Comparison of ENCODE assay signal across 8 cellular contexts in the genomic region with DNA sequence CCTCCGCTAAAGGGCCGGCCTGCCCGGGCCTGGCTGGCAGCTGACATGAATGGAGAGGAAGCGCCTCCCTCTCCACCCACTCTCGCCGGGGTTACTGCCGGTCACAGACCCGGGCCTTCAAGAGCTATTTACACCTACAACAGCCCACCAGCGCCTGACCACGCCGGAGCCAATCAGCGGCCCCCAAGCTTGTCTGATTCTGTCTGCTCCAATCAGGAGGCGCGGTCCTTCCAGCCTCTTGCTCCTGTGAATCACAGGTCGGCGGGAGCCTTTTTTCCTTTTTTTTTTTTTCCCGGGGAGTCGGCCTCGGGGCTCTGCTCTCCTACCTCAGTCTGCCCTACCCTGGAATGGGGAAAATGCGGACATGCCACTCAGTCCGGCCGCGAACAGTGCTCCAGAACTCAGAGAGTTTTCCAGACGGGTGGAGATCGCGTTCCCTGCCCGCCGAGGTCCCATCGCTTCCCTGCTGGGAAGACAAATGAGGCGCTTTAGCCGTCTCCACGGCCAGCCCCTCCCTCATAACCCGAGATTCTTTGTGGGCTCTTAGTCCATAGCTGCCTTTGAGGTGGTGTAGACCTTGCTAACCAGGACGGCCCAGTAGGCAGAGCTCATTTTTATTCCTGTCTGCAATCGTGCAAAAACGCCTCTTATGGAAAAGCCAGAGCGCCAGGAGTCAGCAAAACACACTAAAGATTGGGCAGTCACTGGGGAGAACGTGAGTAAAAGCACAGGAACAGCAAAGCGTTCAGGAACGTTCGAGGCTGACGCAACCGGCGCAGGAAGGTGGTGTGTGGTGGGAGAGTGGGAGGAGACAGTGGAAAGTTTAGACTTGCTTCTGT. TPM values are rescaled to one million over a fixed set of nuclear protein-coding genes. Genes with fewer than 3 reads are reported as not detected.
A peak's percentile ranks its signal among the peaks of the same experiment; 100 is the strongest.
DNase-seq lines count a peak whose midpoint lies in the region; ATAC-seq and TF ChIP-seq lines count a peak whose summit lies in the region.

No MANE protein-coding gene starts in this region.

- H3K36me3 Mint-ChIP-seq in activated T-helper 17 cell treated with anti-CD3 and anti-CD28 coated beads, Interleukin-2, amount 50 U/mL, for 72 hours (ENCODE audit: low read depth) = peaks cover 4% of the 10 kb centered on the region
- H3K36me3 Mint-ChIP-seq in naive thymus-derived CD8-positive, alpha-beta T cell = no peaks in the 10 kb centered on the region
- peaks cover 0 to 4% of the 10 kb centered on the region in 2 donors for H3K36me3 Mint-ChIP-seq in stimulated activated naive B cell treated with anti-CD40 and anti-IgM and Interleukin-4, amounts not matched to agents 10 μg/mL and 1 μg/mL and 100 μg/mL, for 72 hours

- DNase-seq in EL = peak; percentile 100
- peak; percentile 79 for DNase-seq in GOT3 (lab: John Stamatoyannopoulos, UW)
- DNase-seq in LHCN-M2 (ENCODE audit: low read depth) = peak; percentile 99
- peak; percentile 100 for DNase-seq in RKO (ENCODE audit: low spot score)
- peak; percentile 99 for DNase-seq in fibroblast of pulmonary artery (ENCODE audit: low read depth)
- peak; percentile 65 to 91 (median 81) for DNase-seq in naive thymus-derived CD8-positive, alpha-beta T cell
- DNase-seq in stimulated activated naive B cell treated with anti-CD40 and anti-IgM and Interleukin-4, amounts not matched to agents 10 μg/mL and 1 μg/mL and 100 μg/mL, for 72 hours = peak; percentile 91

- POLR2A ChIA-PET in naive thymus-derived CD8-positive, alpha-beta T cell (lab: Charles Lee) = interaction anchor here (0.6 to 1.7 kb wide), 6 partner anchors 8 to 972 kb away, joined by 3 to 13 read pairs (median 3); partner anchors contain the start of genes BLOC1S2, HIF1AN and SCD

- TF ChIP-seq CTCF in fibroblast of pulmonary artery (IDR thresholded peaks at IDR 0.05; ENCODE audit: low read length, missing control alignments) = no peak

- peak overlapping the region; percentile 61 for H3K4me3 ChIP-seq in fibroblast of pulmonary artery (replicated peaks; ENCODE audit: low read depth, low read length)

- H3K4me3 Mint-ChIP-seq in activated T-helper 17 cell treated with anti-CD3 and anti-CD28 coated beads, Interleukin-2, amount 50 U/mL, for 72 hours = no peak overlapping the region
- H3K4me3 Mint-ChIP-seq in naive thymus-derived CD8-positive, alpha-beta T cell = no peak overlapping the region
- H3K4me3 Mint-ChIP-seq in stimulated activated naive B cell treated with anti-CD40 and anti-IgM and Interleukin-4, amounts not matched to agents 10 μg/mL and 1 μg/mL and 100 μg/mL, for 72 hours = no peak overlapping the region

- H3K4me1 Mint-ChIP-seq in activated T-helper 17 cell treated with anti-CD3 and anti-CD28 coated beads, Interleukin-2, amount 50 U/mL, for 72 hours = peaks cover 13% of the 10 kb centered on the region
- peaks cover 17 to 41% (median 39%) of the 10 kb centered on the region in 4 donors for H3K4me1 Mint-ChIP-seq in naive thymus-derived CD8-positive, alpha-beta T cell
- H3K4me1 Mint-ChIP-seq in stimulated activated naive B cell treated with anti-CD40 and anti-IgM and Interleukin-4, amounts not matched to agents 10 μg/mL and 1 μg/mL and 100 μg/mL, for 72 hours = peaks cover 19 to 23% of the 10 kb centered on the region in 2 donors

- peak; percentile 88 for ATAC-seq in activated T-helper 17 cell treated with anti-CD3 and anti-CD28 coated beads, Interleukin-2, amount 50 U/mL, for 72 hours (replicated peaks)
- ATAC-seq in naive thymus-derived CD8-positive, alpha-beta T cell = peak; percentile 82 to 88
- peak; percentile 91 to 93 for ATAC-seq in stimulated activated naive B cell treated with anti-CD40 and anti-IgM and Interleukin-4, amounts not matched to agents 10 μg/mL and 1 μg/mL and 100 μg/mL, for 72 hours (replicated peaks)

- no peak overlapping the region for H3K27ac Mint-ChIP-seq in activated T-helper 17 cell treated with anti-CD3 and anti-CD28 coated beads, Interleukin-2, amount 50 U/mL, for 72 hours
- no peak overlapping the region for H3K27ac Mint-ChIP-seq in naive thymus-derived CD8-positive, alpha-beta T cell
- H3K27ac Mint-ChIP-seq in stimulated activated naive B cell treated with anti-CD40 and anti-IgM and Interleukin-4, amounts not matched to agents 10 μg/mL and 1 μg/mL and 100 μg/mL, for 72 hours = no peak overlapping the region

- no peaks in the 10 kb centered on the region for H3K27me3 Mint-ChIP-seq in activated T-helper 17 cell treated with anti-CD3 and anti-CD28 coated beads, Interleukin-2, amount 50 U/mL, for 72 hours
- H3K27me3 Mint-ChIP-seq in naive thymus-derived CD8-positive, alpha-beta T cell = no peaks in the 10 kb centered on the region
- no peaks in the 10 kb centered on the region for H3K27me3 Mint-ChIP-seq in stimulated activated naive B cell treated with anti-CD40 and anti-IgM and Interleukin-4, amounts not matched to agents 10 μg/mL and 1 μg/mL and 100 μg/mL, for 72 hours

- H3K9me3 Mint-ChIP-seq in activated T-helper 17 cell treated with anti-CD3 and anti-CD28 coated beads, Interleukin-2, amount 50 U/mL, for 72 hours = no peaks in the 10 kb centered on the region
- no peaks in the 10 kb centered on the region for H3K9me3 Mint-ChIP-seq in naive thymus-derived CD8-positive, alpha-beta T cell
- no peaks in the 10 kb centered on the region for H3K9me3 Mint-ChIP-seq in stimulated activated naive B cell treated with anti-CD40 and anti-IgM and Interleukin-4, amounts not matched to agents 10 μg/mL and 1 μg/mL and 100 μg/mL, for 72 hours

RNA-seq across cellular contexts. Expression of gene SCD, which starts 26.5 kb away (rescaled TPM):
- 60.3 and 88.5 TPM in 2 replicates for total RNA-seq in LHCN-M2 (2014; rRNA removed)
- 37.8 TPM for polyA plus RNA-seq in LHCN-M2 (2012)
- 100 to 1,000 TPM in 1 of 2 donors, 10 to 100 TPM in 1; 99.1 to 160 TPM for total RNA-seq in activated T-helper 17 cell treated with anti-CD3 and anti-CD28 coated beads, Interleukin-2, amount 50 U/mL, for 72 hours
- 1 to 10 TPM; 1.4 TPM for total RNA-seq in naive thymus-derived CD8-positive, alpha-beta T cell
- 1 to 10 TPM; 2.8 to 5.5 (median 4.4) TPM for polyA plus RNA-seq in naive thymus-derived CD8-positive, alpha-beta T cell

RNA-seq across cellular contexts. Expression of gene PKD2L1, which starts 43.5 kb away (rescaled TPM):
- not detected in 2 replicates for total RNA-seq in LHCN-M2 (2014; rRNA removed)
- not detected for polyA plus RNA-seq in LHCN-M2 (2012)
- total RNA-seq in activated T-helper 17 cell treated with anti-CD3 and anti-CD28 coated beads, Interleukin-2, amount 50 U/mL, for 72 hours = under 1 TPM; 0.30 to 0.66 TPM
- total RNA-seq in naive thymus-derived CD8-positive, alpha-beta T cell = not detected
- polyA plus RNA-seq in naive thymus-derived CD8-positive, alpha-beta T cell = not detected

Comparison
In these comparisons a context has a peak if more than half of its experiments do, and no peak if none do; other contexts are left out.
1. Peak in every context shown above with its lines: DNase-seq, ATAC-seq and H3K4me3 ChIP-seq.
2. RNA of gene SCD, which starts 26.5 kb away (total RNA-seq): 99.1 to 160 TPM in activated T-helper 17 cell treated with anti-CD3 and anti-CD28 coated beads, Interleukin-2, amount 50 U/mL, for 72 hours and 60.3 to 88.5 TPM in LHCN-M2; 1.4 TPM in naive thymus-derived CD8-positive, alpha-beta T cell; every median in the first group is over 10 times any median in the second.